In the genomic region with DNA sequence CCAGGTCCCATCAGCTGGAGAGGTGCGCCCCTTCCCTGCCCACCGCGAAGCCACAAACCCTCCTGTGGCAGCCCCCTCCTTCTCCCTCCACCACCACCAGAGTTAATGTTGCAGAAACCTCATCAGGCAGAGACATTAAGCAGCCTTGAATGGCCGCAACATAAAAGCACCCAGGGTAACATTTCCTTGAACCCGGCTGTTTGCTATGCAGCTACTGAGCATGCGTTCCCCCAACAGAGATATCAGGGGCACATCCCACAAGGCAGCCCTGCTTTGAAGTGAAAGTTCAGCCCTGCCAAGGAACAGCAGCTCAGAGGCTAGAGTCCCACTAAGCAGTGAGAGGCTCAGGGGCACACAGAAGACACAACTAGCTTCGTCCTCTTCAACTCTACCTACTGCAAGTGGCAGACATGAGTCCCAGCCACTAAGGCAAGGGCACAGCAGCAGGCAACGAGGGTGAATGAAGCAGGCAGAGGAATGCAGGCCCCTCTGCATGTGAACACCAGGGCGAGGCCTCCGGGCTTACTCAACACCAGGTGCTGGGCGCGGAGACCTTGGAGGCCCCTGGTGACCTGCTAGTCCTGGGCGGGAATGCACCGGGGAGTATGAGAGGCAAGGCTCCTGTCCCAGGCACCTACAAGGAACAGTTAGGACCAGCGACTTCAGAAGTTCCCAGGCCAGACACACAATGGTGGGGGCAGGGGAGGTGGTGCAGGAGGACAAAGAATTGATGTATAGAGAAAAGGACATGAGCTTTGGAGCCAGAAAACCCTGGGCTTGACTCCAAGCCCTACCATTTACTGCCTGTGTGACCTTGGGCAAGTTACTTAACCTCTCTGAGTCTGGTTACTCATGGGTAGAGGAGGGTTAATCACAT, we compare ENCODE assay signal across 21 cellular contexts.
"Had no signal": no experiment of that assay in that cellular context is flagged by ENCODE, and none has a peak within 500 bp of the region (broad histone marks: within the 10 kb centered on the region; RNA-seq: fewer than 3 reads in every experiment).

No MANE protein-coding gene starts in this region.

- H3K36me3 Mint-ChIP-seq: activated naive CD4-positive, alpha-beta T cell treated with anti-CD3 and anti-CD28 coated beads, Interleukin-2, amount 50 U/mL, for 24 hours; T-cell had no signal

- H3K4me1 Mint-ChIP-seq: activated naive CD4-positive, alpha-beta T cell treated with anti-CD3 and anti-CD28 coated beads, Interleukin-2, amount 50 U/mL, for 24 hours; T-cell had no signal

- H3K4me3 Mint-ChIP-seq: activated CD8-positive, alpha-beta T cell treated with anti-CD3 and anti-CD28 coated beads for 36 hours; activated naive CD4-positive, alpha-beta T cell treated with anti-CD3 and anti-CD28 coated beads, Interleukin-2, amount 50 U/mL, for 24 hours; activated T-cell treated with anti-CD3 and anti-CD28 coated beads, Interleukin-2, amount 50 U/mL, for 72 hours; T-cell had no signal

- H3K9me3 Mint-ChIP-seq: activated CD8-positive, alpha-beta T cell treated with anti-CD3 and anti-CD28 coated beads for 36 hours; activated naive CD4-positive, alpha-beta T cell treated with anti-CD3 and anti-CD28 coated beads, Interleukin-2, amount 50 U/mL, for 24 hours; activated T-cell treated with anti-CD3 and anti-CD28 coated beads, Interleukin-2, amount 50 U/mL, for 72 hours; T-cell had no signal

- H3K27me3 ChIP-seq: ascending aorta, body of pancreas had no signal

- H3K4me1 ChIP-seq: ascending aorta, body of pancreas had no signal

- H3K4me3 ChIP-seq: ascending aorta, body of pancreas had no signal

- H3K9me3 ChIP-seq: ascending aorta, body of pancreas had no signal

- DNase-seq: activated CD4-positive, alpha-beta T cell treated with anti-CD3 and anti-CD28 coated beads for 4 hours; activated CD8-positive, alpha-beta memory T cell treated with anti-CD3 and anti-CD28 coated beads, Interleukin-2, amount 50 U/mL, for 4 hours; activated CD8-positive, alpha-beta T cell treated with anti-CD3 and anti-CD28 coated beads for 36 hours; activated T-cell treated with anti-CD3 and anti-CD28 coated beads, Interleukin-2, amount 50 U/mL, for 72 hours; body of pancreas; central memory CD4-positive, alpha-beta T cell; NCI-H1092; NCI-H1417; NCI-H1930; NCI-H2107; NCI-H2171 treated with DMSO at 0.1 percent for 48 hours; NCI-H345; NCI-H510A; NCI-H526 treated with DMSO at 0.1 percent for 48 hours; SIG-M5; T-cell; T-helper 2 cell; T1000 had no signal

- H3K27ac ChIP-seq: ascending aorta, body of pancreas, VCaP had no signal

- H3K36me3 ChIP-seq: ascending aorta had no signal

- H3K27ac Mint-ChIP-seq: activated CD8-positive, alpha-beta T cell treated with anti-CD3 and anti-CD28 coated beads for 36 hours; activated naive CD4-positive, alpha-beta T cell treated with anti-CD3 and anti-CD28 coated beads, Interleukin-2, amount 50 U/mL, for 24 hours; activated T-cell treated with anti-CD3 and anti-CD28 coated beads, Interleukin-2, amount 50 U/mL, for 72 hours; T-cell had no signal
